Comparison of ENCODE assay signal across 17 cellular contexts in genomic region chr4:109820563-109820962, GRCh38. TPM values are rescaled to one million over a fixed set of nuclear protein-coding genes. Genes with fewer than 3 reads are reported as not detected.
A peak's percentile ranks its signal among the peaks of the same experiment; 100 is the strongest.
DNase-seq lines count a peak whose midpoint lies in the region; ATAC-seq and TF ChIP-seq lines count a peak whose summit lies in the region.
"Had no signal": no experiment of that assay in that cellular context is flagged by ENCODE, and none has a peak within 500 bp of the region (broad histone marks: within the 10 kb centered on the region; RNA-seq: fewer than 3 reads in every experiment).

No MANE protein-coding gene starts in this region.

- no peak overlapping the region for H4K5ac ChIP-seq in H9 (ENCODE audit: insufficient read length, low read depth, low read length)

- no peak overlapping the region for H3K23ac ChIP-seq in H9 (ENCODE audit: insufficient read length, low read depth, low read length)

- no peak for DNase-seq in activated naive CD4-positive, alpha-beta T cell (lab: John Stamatoyannopoulos, UW)
- DNase-seq in cerebellum (ENCODE audit: low spot score) (peak; percentile 15), NCI-H1694 treated with DMSO at 0.1 percent for 48 hours (lab: John Stamatoyannopoulos, UW) (no peak), NCI-H1105 (lab: John Stamatoyannopoulos, UW) (no peak), H9 (no peak)
- DNase-seq in stimulated activated effector memory CD8-positive, alpha-beta T cell treated with anti-CD3 and anti-CD28 coated beads, Interleukin-12 subunit alpha, Interleukin-12 subunit beta, amount 100 ng/mL, for 72 hours (ENCODE audit: low spot score in 2 of 2): no peak
- DNase-seq: AML-193; gastrocnemius medialis; pancreas; stimulated activated CD4-positive, alpha-beta T cell treated with anti-CD3 and anti-CD28 coated beads, Interleukin-15, amount 100 ng/mL, for 24 hours had no signal

- no peak overlapping the region for H2BK5ac ChIP-seq in H9 (ENCODE audit: insufficient read length, low read length)

- H3K9ac ChIP-seq in OCI-LY3 (ENCODE audit: low read length) (no peak overlapping the region), H9 (ENCODE audit: extremely low read depth, insufficient read length, low read length) (no peak overlapping the region)

- peak overlapping the region; percentile 53 for H3K4me3 Mint-ChIP-seq in activated naive CD4-positive, alpha-beta T cell treated with anti-CD3 and anti-CD28 coated beads, Interleukin-2, amount 50 U/mL, for 24 hours
- H3K4me3 Mint-ChIP-seq in stimulated activated effector memory CD8-positive, alpha-beta T cell treated with anti-CD3 and anti-CD28 coated beads, Interleukin-12 subunit alpha, Interleukin-12 subunit beta, amount 100 ng/mL, for 72 hours: no peak overlapping the region
- H3K4me3 Mint-ChIP-seq in H9: no peak overlapping the region

- H2AK5ac ChIP-seq in H9 (ENCODE audit: insufficient read length, low read length): no peak overlapping the region

- WGBS in H9 (ENCODE audit: extremely low coverage, insufficient read length, low lambda C conversion rate): no CpG with 5 or more reads among the region's 2 CpGs

- H3K9me3 ChIP-seq in OCI-LY3 (ENCODE audit: insufficient read depth, low read length) (no peaks in the 10 kb centered on the region), H9 (ENCODE audit: control insufficient read depth, low read depth, low read length) (no peaks in the 10 kb centered on the region)
- H3K9me3 ChIP-seq: gastrocnemius medialis, pancreas, tibial nerve had no signal

- H3K36me3 Mint-ChIP-seq in activated naive CD4-positive, alpha-beta T cell treated with anti-CD3 and anti-CD28 coated beads, Interleukin-2, amount 50 U/mL, for 24 hours: peaks cover 43% of the 10 kb centered on the region
- peaks cover 99% of the 10 kb centered on the region for H3K36me3 Mint-ChIP-seq in stimulated activated effector memory CD8-positive, alpha-beta T cell treated with anti-CD3 and anti-CD28 coated beads, Interleukin-12 subunit alpha, Interleukin-12 subunit beta, amount 100 ng/mL, for 72 hours
- peaks cover 41 to 85% (median 71%) of the 10 kb centered on the region in 3 experiments for H3K36me3 Mint-ChIP-seq in H9 (ENCODE audit: insufficient read depth in 1 of 3, low read depth in 3 of 3)

- no peak overlapping the region for H2BK15ac ChIP-seq in H9 (ENCODE audit: low read depth, low read length)

- H3K27ac Mint-ChIP-seq in activated naive CD4-positive, alpha-beta T cell treated with anti-CD3 and anti-CD28 coated beads, Interleukin-2, amount 50 U/mL, for 24 hours: peak overlapping the region; percentile 87
- H3K27ac Mint-ChIP-seq in stimulated activated effector memory CD8-positive, alpha-beta T cell treated with anti-CD3 and anti-CD28 coated beads, Interleukin-12 subunit alpha, Interleukin-12 subunit beta, amount 100 ng/mL, for 72 hours: peak overlapping the region; percentile 36
- no peak overlapping the region for H3K27ac Mint-ChIP-seq in H9

- no peak overlapping the region for H4K8ac ChIP-seq in H9 (replicated peaks; ENCODE audit: insufficient read length, low read depth, low read length)

- H3K9me3 Mint-ChIP-seq in activated naive CD4-positive, alpha-beta T cell treated with anti-CD3 and anti-CD28 coated beads, Interleukin-2, amount 50 U/mL, for 24 hours: no peaks in the 10 kb centered on the region
- H3K9me3 Mint-ChIP-seq in stimulated activated effector memory CD8-positive, alpha-beta T cell treated with anti-CD3 and anti-CD28 coated beads, Interleukin-12 subunit alpha, Interleukin-12 subunit beta, amount 100 ng/mL, for 72 hours: no peaks in the 10 kb centered on the region
- peaks cover 0 to 2% of the 10 kb centered on the region in 2 experiments; a peak in 2 of 5 replicates for H3K9me3 Mint-ChIP-seq in H9

- peaks cover 6% of the 10 kb centered on the region for H3K79me1 ChIP-seq in H9 (ENCODE audit: insufficient read depth, low read depth, low read length, poor library complexity, severe bottlenecking)

- H4K20me1 ChIP-seq in OCI-LY3 (ENCODE audit: insufficient read depth, low read length): no peaks in the 10 kb centered on the region
- H4K20me1 ChIP-seq in H9 (ENCODE audit: control insufficient read depth, insufficient read depth, insufficient read length): no peaks in the 10 kb centered on the region

- H3K4me1 ChIP-seq in OCI-LY3 (ENCODE audit: low read length) (peaks cover 37% of the 10 kb centered on the region), H9 (ENCODE audit: insufficient read depth, low read length) (no peaks in the 10 kb centered on the region)

- no peak overlapping the region for H3K14ac ChIP-seq in H9 (ENCODE audit: insufficient read depth, low read length)

- H3K4me1 Mint-ChIP-seq in activated naive CD4-positive, alpha-beta T cell treated with anti-CD3 and anti-CD28 coated beads, Interleukin-2, amount 50 U/mL, for 24 hours: peaks cover 54% of the 10 kb centered on the region
- peaks cover 38% of the 10 kb centered on the region for H3K4me1 Mint-ChIP-seq in stimulated activated effector memory CD8-positive, alpha-beta T cell treated with anti-CD3 and anti-CD28 coated beads, Interleukin-12 subunit alpha, Interleukin-12 subunit beta, amount 100 ng/mL, for 72 hours
- H3K4me1 Mint-ChIP-seq in H9: peaks cover 12 to 18% of the 10 kb centered on the region in 2 experiments

- H4K91ac ChIP-seq in H9 (ENCODE audit: insufficient read length, low read depth, low read length): no peak overlapping the region

- H2BK120ac ChIP-seq in H9 (ENCODE audit: low read depth, low read length, poor library complexity, severe bottlenecking): no peak overlapping the region

- no peaks in the 10 kb centered on the region for H3K27me3 Mint-ChIP-seq in activated naive CD4-positive, alpha-beta T cell treated with anti-CD3 and anti-CD28 coated beads, Interleukin-2, amount 50 U/mL, for 24 hours
- H3K27me3 Mint-ChIP-seq in H9 (ENCODE audit: low read depth): no peaks in the 10 kb centered on the region

- H3K4me3 ChIP-seq in OCI-LY3 (ENCODE audit: low read length): no peak overlapping the region
- H3K4me3 ChIP-seq: gastrocnemius medialis, pancreas, tibial nerve had no signal

- H3K23me2 ChIP-seq in H9 (ENCODE audit: insufficient read length, low read depth, low read length, poor library complexity, severe bottlenecking): peaks cover 9% of the 10 kb centered on the region

- TF ChIP-seq CTCF in OCI-LY3 (IDR thresholded peaks at IDR 0.05; ENCODE audit: low read depth, low read length): no peak
- TF ChIP-seq CTCF in H9 (conservative IDR thresholded peaks at IDR 0.05): no peak

- H2BK12ac ChIP-seq in H9 (ENCODE audit: insufficient read length, low read depth, low read length): no peak overlapping the region

- no peak overlapping the region for H2BK20ac ChIP-seq in H9 (ENCODE audit: low read depth, low read length, poor library complexity, severe bottlenecking)

- no peak for ATAC-seq in stimulated activated effector memory CD8-positive, alpha-beta T cell treated with anti-CD3 and anti-CD28 coated beads, Interleukin-12 subunit alpha, Interleukin-12 subunit beta, amount 100 ng/mL, for 72 hours
- ATAC-seq: gastrocnemius medialis, pancreas, SK-N-SH treated with all-trans-retinoic acid at 6 μM for 48 hours had no signal

- H3T11ph ChIP-seq in H9 (ENCODE audit: low read length): no peak overlapping the region

- peaks cover 55% of the 10 kb centered on the region for H3K79me2 ChIP-seq in OCI-LY3 (ENCODE audit: low read length)
- H3K79me2 ChIP-seq in H9 (ENCODE audit: insufficient read depth, low read length): peaks cover 18% of the 10 kb centered on the region

- no peak overlapping the region for H3K18ac ChIP-seq in H9 (ENCODE audit: insufficient read length, low read depth, low read length)

- no peaks in the 10 kb centered on the region for H3K27me3 ChIP-seq in OCI-LY3 (ENCODE audit: low read depth, low read length)
- no peaks in the 10 kb centered on the region for H3K27me3 ChIP-seq in H9 (ENCODE audit: insufficient read depth, low read length)
- H3K27me3 ChIP-seq: gastrocnemius medialis, pancreas, tibial nerve had no signal

- H3K27ac ChIP-seq in OCI-LY3 (ENCODE audit: low read length): peak overlapping the region; percentile 39
- H3K27ac ChIP-seq in H9 (ENCODE audit: insufficient read length, low read depth, low read length): no peak overlapping the region
- H3K27ac ChIP-seq: gastrocnemius medialis, pancreas, tibial nerve had no signal

- no peak overlapping the region for H3K4ac ChIP-seq in H9 (ENCODE audit: low read depth, low read length)

- H3K4me2 ChIP-seq in OCI-LY3 (ENCODE audit: low read length) (peak overlapping the region; percentile 34), H9 (ENCODE audit: insufficient read depth, insufficient read length, low read length) (no peak overlapping the region)

- no peak overlapping the region for H3K56ac ChIP-seq in H9 (ENCODE audit: insufficient read length, low read depth, low read length)

- H3K36me3 ChIP-seq in OCI-LY3 (replicated peaks; ENCODE audit: low read depth, low read length): peaks cover 44% of the 10 kb centered on the region

- H2AFZ ChIP-seq in OCI-LY3 (ENCODE audit: low read depth, low read length): no peak overlapping the region
- no peak overlapping the region for H2AFZ ChIP-seq in H9 (ENCODE audit: low read length)

RNA-seq across cellular contexts. Expression of gene GAR1, which starts 5.0 kb away (rescaled TPM):
- total RNA-seq in cerebellum (4.8 TPM), H9 (2021) (42.7 and 45.3 TPM in 2 replicates)

RNA-seq across cellular contexts. Expression of gene RRH, which starts 7.2 kb away (rescaled TPM):
- total RNA-seq in cerebellum (0.64 TPM), H9 (2021) (0.20 TPM in 1 of 2 replicates, not detected in the other)
- total RNA-seq: Daoy, gastrocnemius medialis, M059J, mononuclear cell had no signal

RNA-seq across cellular contexts. Expression of gene CFI, which starts 18.8 kb away (rescaled TPM):
- total RNA-seq in cerebellum (5.7 TPM), H9 (2021) (not detected in 2 replicates)

RNA-seq across cellular contexts. Expression of gene LRIT3, which starts 27.3 kb away (rescaled TPM):
- total RNA-seq in cerebellum (0.36 TPM), H9 (2021) (0.07 and 0.09 TPM in 2 replicates)
- total RNA-seq: Daoy, M059J had no signal

Comparison
In these comparisons a context has a peak if more than half of its experiments do, and no peak if none do; other contexts are left out.
1. H3K27ac Mint-ChIP-seq: peak in activated naive CD4-positive, alpha-beta T cell treated with anti-CD3 and anti-CD28 coated beads, Interleukin-2, amount 50 U/mL, for 24 hours (single experiment) and stimulated activated effector memory CD8-positive, alpha-beta T cell treated with anti-CD3 and anti-CD28 coated beads, Interleukin-12 subunit alpha, Interleukin-12 subunit beta, amount 100 ng/mL, for 72 hours (single experiment); none in H9 (0 of 3).